In the genomic region with DNA sequence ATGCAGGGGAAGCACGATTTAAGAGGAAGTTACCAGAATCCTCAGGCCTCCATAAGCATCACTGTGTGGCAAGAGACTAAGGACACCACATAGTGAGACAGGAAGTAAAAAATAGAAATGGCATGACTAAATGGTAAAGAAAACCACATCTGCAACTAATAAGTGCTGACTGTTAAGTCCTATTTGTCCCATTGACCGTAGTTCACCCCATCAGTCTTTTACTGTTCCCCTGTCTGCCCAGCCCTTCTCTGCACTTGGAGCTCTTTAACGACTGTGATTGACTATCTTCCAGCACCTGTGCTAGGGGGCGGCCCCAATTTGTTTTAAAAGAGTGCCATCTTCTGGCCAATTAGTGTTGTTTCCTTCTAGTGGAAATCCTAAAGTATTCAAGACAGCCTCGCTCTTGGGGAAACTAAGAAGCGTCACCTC, we compare ENCODE assay signal across 9 cellular contexts.
DNase-seq lines count a peak whose midpoint lies in the region; ATAC-seq, FAIRE-seq and TF ChIP-seq lines count a peak whose summit lies in the region.
"Had no signal": no experiment of that assay in that cellular context is flagged by ENCODE, and none has a peak within 500 bp of the region (broad histone marks: within the 10 kb centered on the region; RNA-seq: fewer than 3 reads in every experiment).

No MANE protein-coding gene starts in this region.

- CTCF ChIA-PET in A549 (lab: Yijun Ruan, JAX): interaction anchor here (0.6 to 4.6 kb wide), 20 partner anchors 8 to 401 kb away, joined by 3 to 63 read pairs (median 4); no protein-coding TSS in a partner anchor
- CTCF ChIA-PET in activated CD4-positive, alpha-beta memory T cell treated with anti-CD3 and anti-CD28 coated beads for 36 hours (lab: Charles Lee): interaction anchor here (0.7 to 3.7 kb wide), 8 partner anchors 13 to 927 kb away, joined by 3 to 34 read pairs (median 6); no protein-coding TSS in a partner anchor
- CTCF ChIA-PET in H1 (lab: Charles Lee; ENCODE audit: partially characterized antibody): interaction anchor here (0.6 to 2.4 kb wide), 8 partner anchors 17 to 208 kb away, joined by 3 to 15 read pairs (median 6); no protein-coding TSS in a partner anchor

- H3K23me2 ChIP-seq in H1 (ENCODE audit: low read depth, low read length): no peaks in the 10 kb centered on the region

- DNase-seq in A549 (ENCODE audit: low read depth in 1 of 2, low spot score in 1 of 2) (peak; percentile 41 to 55), NCI-H526 treated with DMSO at 0.1 percent for 48 hours (lab: John Stamatoyannopoulos, UW) (peak; percentile 25), H1 (ENCODE audit: low read depth in 1 of 2, low spot score in 2 of 2) (peak; percentile 10 to 43), middle frontal gyrus (ENCODE audit: extremely low spot score, low spot score) (peak; percentile 6)
- DNase-seq in activated CD4-positive, alpha-beta memory T cell treated with anti-CD3 and anti-CD28 coated beads for 36 hours: peak; percentile 48
- DNase-seq in stimulated activated naive CD8-positive, alpha-beta T cell treated with anti-CD3 and anti-CD28 coated beads, Interleukin-15, Interleukin-2, amounts not matched to agents 100 U/mL and 50 U/mL, for 24 hours: peak; percentile 21

- H3K9ac ChIP-seq in H1 (replicated peaks in 1 of 4; ENCODE audit: extremely low read depth in 1 of 4, low read depth in 3 of 4, low read length in 3 of 4): no peak overlapping the region

- no peaks in the 10 kb centered on the region for H4K20me1 ChIP-seq in H1 (replicated peaks in 1 of 2; ENCODE audit: control insufficient read depth in 1 of 2, insufficient read depth in 2 of 2, low read length in 2 of 2)

- 4% methylated on average over 6 of the region's 6 CpGs for WGBS in A549 (ENCODE audit: missing lambda C conversion rate)
- WGBS in H1 (ENCODE audit: extremely low coverage in 1 of 2, insufficient coverage in 1 of 2, insufficient read length in 1 of 2, insufficient replicate concordance in 2 of 2, low coverage in 1 of 2, low lambda C conversion rate in 2 of 2, missing lambda C conversion rate in 1 of 2), 2 experiments: 41% methylated on average over 5 of the region's 6 CpGs; no CpG with 5 or more reads in 1 of the 2 experiments

- no peak overlapping the region for H3K27ac Mint-ChIP-seq in activated CD4-positive, alpha-beta memory T cell treated with anti-CD3 and anti-CD28 coated beads for 36 hours

- no peak overlapping the region for H3K56ac ChIP-seq in H1 (replicated peaks; ENCODE audit: insufficient read length, low read depth, low read length)

- TF ChIP-seq CTCF in A549 (IDR thresholded peaks at IDR 0.05) (peak; percentile 63), H1 (IDR thresholded peaks at IDR 0.05; ENCODE audit: control extremely low read depth in 1 of 3, insufficient read depth in 1 of 3, low read depth in 1 of 3, low read length in 3 of 3) (peak in 2 of 3 experiments; percentile 36 to 55; a peak in 3 of 4 replicates)

- POLR2A ChIA-PET in A549 (lab: Yijun Ruan, JAX) (no interaction called here), H1 (lab: Charles Lee; ENCODE audit: partially characterized antibody) (no interaction called here)
- POLR2A ChIA-PET in activated CD4-positive, alpha-beta memory T cell treated with anti-CD3 and anti-CD28 coated beads for 36 hours (lab: Charles Lee): no interaction called here

- no peak overlapping the region for H2BK12ac ChIP-seq in H1 (ENCODE audit: low read depth, low read length)

- H3K79me2 ChIP-seq in H1 (ENCODE audit: control insufficient read depth in 1 of 2, insufficient read depth in 2 of 2, low read length in 2 of 2): no peaks in the 10 kb centered on the region

- intact Hi-C loops in activated CD4-positive, alpha-beta memory T cell treated with anti-CD3 and anti-CD28 coated beads for 36 hours (cut with micrococcal nuclease): loop anchor here (1.0 to 10.0 kb wide), 2 partner anchors 191 to 395 kb away; no protein-coding TSS in a partner anchor

- no peaks in the 10 kb centered on the region for H3K27me3 Mint-ChIP-seq in activated CD4-positive, alpha-beta memory T cell treated with anti-CD3 and anti-CD28 coated beads for 36 hours

- H3K23ac ChIP-seq in H1 (ENCODE audit: insufficient read length): no peak overlapping the region

- no peaks in the 10 kb centered on the region for H3K79me1 ChIP-seq in H1 (ENCODE audit: low read depth, low read length)

- TF ChIP-seq EP300 in A549 (IDR thresholded peaks at IDR 0.05): no peak
- TF ChIP-seq EP300 in H1 (IDR thresholded peaks at IDR 0.05; ENCODE audit: borderline replicate concordance in 1 of 2, low read depth in 2 of 2, low read length in 2 of 2): no peak

- H3K36me3 ChIP-seq in H1 (ENCODE audit: control insufficient read depth in 2 of 4, insufficient read depth in 4 of 4, low read length in 3 of 4): no peaks in the 10 kb centered on the region

- H3K4me1 Mint-ChIP-seq in activated CD4-positive, alpha-beta memory T cell treated with anti-CD3 and anti-CD28 coated beads for 36 hours (ENCODE audit: low read depth): peaks cover 7% of the 10 kb centered on the region

- H2AK5ac ChIP-seq in H1 (ENCODE audit: low read depth, low read length): no peak overlapping the region

- H3K4ac ChIP-seq in H1 (replicated peaks; ENCODE audit: insufficient read length, low read depth, low read length): no peak overlapping the region

- no peak overlapping the region for H4K8ac ChIP-seq in H1 (ENCODE audit: extremely low read depth, insufficient read depth, low read length)

- no peak overlapping the region for H2AFZ ChIP-seq in H1 (ENCODE audit: low read length)

- no peak for TF ChIP-seq POLR2A in A549 (IDR thresholded peaks at IDR 0.05; ENCODE audit: low read length)
- no peak for TF ChIP-seq POLR2A in H1 (IDR thresholded peaks at IDR 0.05; ENCODE audit: control extremely low read depth in 1 of 2, low read depth in 2 of 2, low read length in 2 of 2)

- H3K4me3 Mint-ChIP-seq in activated CD4-positive, alpha-beta memory T cell treated with anti-CD3 and anti-CD28 coated beads for 36 hours: no peak overlapping the region

- ATAC-seq in A549 (peak; percentile 85 to 92), GM18517 (IDR thresholded peaks at IDR 0.05; ENCODE audit: unreplicated experiment) (peak; percentile 86), HG03442 (IDR thresholded peaks at IDR 0.05; ENCODE audit: unreplicated experiment) (peak; percentile 71)
- ATAC-seq in stimulated activated naive CD8-positive, alpha-beta T cell treated with anti-CD3 and anti-CD28 coated beads, Interleukin-15, Interleukin-2, amounts not matched to agents 100 U/mL and 50 U/mL, for 24 hours: peak; percentile 46

- no peak overlapping the region for H4K5ac ChIP-seq in H1 (ENCODE audit: insufficient read length, low read depth, low read length)

- no peaks in the 10 kb centered on the region for H3K9me3 Mint-ChIP-seq in activated CD4-positive, alpha-beta memory T cell treated with anti-CD3 and anti-CD28 coated beads for 36 hours

- no peak overlapping the region for H3K18ac ChIP-seq in H1 (ENCODE audit: extremely low read depth, low read length)

- no peak overlapping the region for H4K91ac ChIP-seq in H1 (replicated peaks; ENCODE audit: insufficient read length, low read length)

- H3K36me3 Mint-ChIP-seq in activated CD4-positive, alpha-beta memory T cell treated with anti-CD3 and anti-CD28 coated beads for 36 hours: no peaks in the 10 kb centered on the region

- H2BK120ac ChIP-seq in H1 (replicated peaks; ENCODE audit: low read depth, low read length): no peak overlapping the region

- H3K4me1 ChIP-seq in A549: no peaks in the 10 kb centered on the region
- H3K4me1 ChIP-seq in H1 (replicated peaks in 1 of 4; ENCODE audit: control insufficient read depth in 3 of 4, insufficient read depth in 4 of 4, low read length in 3 of 4): no peaks in the 10 kb centered on the region

- H3K4me3 ChIP-seq in A549 (no peak overlapping the region), H1 (ENCODE audit: extremely low read depth in 1 of 4, insufficient read depth in 2 of 4, low read depth in 3 of 4, low read length in 4 of 4) (no peak overlapping the region)

- no peak overlapping the region for H3K14ac ChIP-seq in H1 (ENCODE audit: insufficient read length)

- H2BK5ac ChIP-seq in H1 (ENCODE audit: low read depth, low read length): no peak overlapping the region

- H3K27me3 ChIP-seq in H1 (replicated peaks in 1 of 4; ENCODE audit: control insufficient read depth in 3 of 4, extremely low read depth in 1 of 4, insufficient read depth in 3 of 4, low read length in 3 of 4): no peaks in the 10 kb centered on the region

- H3K4me2 ChIP-seq in A549 (no peak overlapping the region), H1 (ENCODE audit: insufficient read depth in 1 of 2, low read depth in 2 of 2, low read length in 2 of 2) (no peak overlapping the region)

- H3K9me3 ChIP-seq in A549 (no peaks in the 10 kb centered on the region), H1 (ENCODE audit: insufficient read depth in 2 of 2, low read depth in 1 of 2, low read length in 1 of 2) (no peaks in the 10 kb centered on the region)

- H3K27ac ChIP-seq in A549 (no peak overlapping the region), H1 (ENCODE audit: low read depth, low read length) (no peak overlapping the region)

- no peak for FAIRE-seq in A549 (lab: Jason Lieb, UNC)
- peak; percentile 75 for FAIRE-seq in H1 (lab: Jason Lieb, UNC)
- FAIRE-seq: G401.6 had no signal

- H2BK15ac ChIP-seq in H1 (ENCODE audit: low read length): no peak overlapping the region

- TF ChIP-seq RAD21 in A549 (conservative IDR thresholded peaks at IDR 0.05 in 1 of 2, IDR thresholded peaks at IDR 0.05 in 1 of 2) (peak; percentile 84 to 85), H1 (IDR thresholded peaks at IDR 0.05 in 1 of 2, conservative IDR thresholded peaks at IDR 0.05 in 1 of 2; ENCODE audit: low read depth in 2 of 2, low read length in 2 of 2) (peak; percentile 80 to 86)

- no peak overlapping the region for H2BK20ac ChIP-seq in H1 (ENCODE audit: low read length)

TF ChIP-seq in A549, 52 proteins besides CTCF, POLR2A, EP300 and RAD21:
- TF ChIP-seq SMC3 (IDR thresholded peaks at IDR 0.05): peak; percentile 84
- no peak for TF ChIP-seq JUN (IDR thresholded peaks at IDR 0.05)

TF ChIP-seq in H1, 55 proteins besides CTCF, POLR2A, EP300 and RAD21:
- TF ChIP-seq ASH2L (IDR thresholded peaks at IDR 0.05; ENCODE audit: low read length) (no peak), GTF2F1 (IDR thresholded peaks at IDR 0.05; ENCODE audit: borderline replicate concordance, low read depth, low read length) (no peak), EZH2 (IDR thresholded peaks at IDR 0.05; ENCODE audit: low read depth, low read length, severe bottlenecking) (no peak), RXRA (IDR thresholded peaks at IDR 0.05; ENCODE audit: insufficient read depth, low read depth, low read length) (no peak), TCF12 (IDR thresholded peaks at IDR 0.05; ENCODE audit: low read depth, low read length) (no peak), BACH1 (IDR thresholded peaks at IDR 0.05; ENCODE audit: low read length) (no peak), SIX5 (IDR thresholded peaks at IDR 0.05; ENCODE audit: low read depth, low read length) (no peak), SP2 (IDR thresholded peaks at IDR 0.05; ENCODE audit: low read length) (no peak), FOSL1 (IDR thresholded peaks at IDR 0.05; ENCODE audit: insufficient read depth, low read depth, low read length) (no peak), RNF2 (IDR thresholded peaks at IDR 0.05; ENCODE audit: borderline replicate concordance, low read depth, low read length, missing control alignments, poor library complexity, severe bottlenecking) (no peak), TEAD4 (IDR thresholded peaks at IDR 0.05; ENCODE audit: low read depth, low read length) (no peak)
